Comparison of ENCODE assay signal across 32 cellular contexts in the genomic region with DNA sequence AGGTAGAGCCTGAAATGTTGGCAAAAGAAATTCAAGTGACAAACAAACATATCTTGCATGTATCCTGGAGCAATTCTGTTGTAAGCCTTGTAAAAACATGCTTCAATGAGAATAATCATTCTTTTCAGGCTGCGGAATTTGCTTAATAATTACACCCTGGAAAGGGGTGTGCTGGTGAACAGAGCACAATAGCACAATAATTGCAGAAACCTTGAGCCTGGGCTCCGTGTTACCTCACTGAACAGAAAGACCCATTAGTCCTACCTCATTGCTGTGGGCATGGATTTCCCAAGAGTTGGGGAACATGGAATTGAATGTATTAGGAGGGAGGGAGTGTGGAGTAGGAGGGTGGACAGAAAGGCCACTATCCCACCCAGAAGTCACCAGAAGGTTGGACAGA.
"Had no signal": no experiment of that assay in that cellular context is flagged by ENCODE, and none has a peak within 500 bp of the region (broad histone marks: within the 10 kb centered on the region; RNA-seq: fewer than 3 reads in every experiment).

No MANE protein-coding gene starts in this region.

- H3K9me3 Mint-ChIP-seq: activated naive CD4-positive, alpha-beta T cell treated with anti-CD3 and anti-CD28 coated beads for 36 hours; activated naive CD8-positive, alpha-beta T cell treated with anti-CD3 and anti-CD28 coated beads for 36 hours; activated T-helper 1 cell treated with anti-CD3 and anti-CD28 coated beads, Interleukin-12 subunit alpha, Interleukin-12 subunit beta, Interleukin-2, Interleukin-4 antibody, amounts not matched to agents 30 ng/mL and 10 ng/mL and 1 ng/mL, durations not matched to agents 14 hours and 24 hours and 36 hours; nephron; stimulated activated effector memory CD8-positive, alpha-beta T cell treated with anti-CD3 and anti-CD28 coated beads, Interleukin-12 subunit alpha, Interleukin-12 subunit beta, amount 100 ng/mL, for 72 hours; T-helper 2 cell treated with Interferon-gamma antibody and Interleukin-4, amounts not matched to agents 5 μg/mL and 100 μg/mL, for 36 hours had no signal

- H3K4me3 Mint-ChIP-seq: activated naive CD4-positive, alpha-beta T cell treated with anti-CD3 and anti-CD28 coated beads for 36 hours; activated naive CD8-positive, alpha-beta T cell treated with anti-CD3 and anti-CD28 coated beads for 36 hours; activated T-helper 1 cell treated with anti-CD3 and anti-CD28 coated beads, Interleukin-12 subunit alpha, Interleukin-12 subunit beta, Interleukin-2, Interleukin-4 antibody, amounts not matched to agents 30 ng/mL and 10 ng/mL and 1 ng/mL, durations not matched to agents 14 hours and 24 hours and 36 hours; nephron; T-helper 2 cell treated with Interferon-gamma antibody and Interleukin-4, amounts not matched to agents 5 μg/mL and 100 μg/mL, for 36 hours had no signal

- H3K27ac Mint-ChIP-seq: activated naive CD4-positive, alpha-beta T cell treated with anti-CD3 and anti-CD28 coated beads for 36 hours; activated naive CD8-positive, alpha-beta T cell treated with anti-CD3 and anti-CD28 coated beads for 36 hours; activated T-helper 1 cell treated with anti-CD3 and anti-CD28 coated beads, Interleukin-12 subunit alpha, Interleukin-12 subunit beta, Interleukin-2, Interleukin-4 antibody, amounts not matched to agents 30 ng/mL and 10 ng/mL and 1 ng/mL, durations not matched to agents 14 hours and 24 hours and 36 hours; T-helper 2 cell treated with Interferon-gamma antibody and Interleukin-4, amounts not matched to agents 5 μg/mL and 100 μg/mL, for 36 hours had no signal

- H3K36me3 ChIP-seq: adrenal gland, heart left ventricle, left lung, lower lobe of right lung, neutrophil, sigmoid colon, suprapubic skin, tibial artery, upper lobe of right lung had no signal

- H3K4me1 ChIP-seq: adrenal gland, foreskin keratinocyte, heart left ventricle, left lung, sigmoid colon, tibial artery, upper lobe of right lung had no signal

- DNase-seq: activated CD4-positive, alpha-beta T cell treated with anti-CD3 and anti-CD28 coated beads for 4 hours; activated CD4-positive, alpha-beta T cell treated with anti-CD3 and anti-CD28 coated beads, Interleukin-2, amount 50 U/mL, for 4 hours; activated CD4-positive, CD25-positive, alpha-beta regulatory T cell; activated CD8-positive, alpha-beta memory T cell treated with anti-CD3 and anti-CD28 coated beads, Interleukin-2, amount 50 U/mL, for 4 hours; activated effector memory CD4-positive, alpha-beta T cell treated with anti-CD3 and anti-CD28 coated beads, Interleukin-2, amount 50 U/mL, for 16 hours; activated naive CD4-positive, alpha-beta T cell treated with anti-CD3 and anti-CD28 coated beads for 36 hours; activated naive CD8-positive, alpha-beta T cell treated with anti-CD3 and anti-CD28 coated beads for 36 hours; activated T-cell treated with anti-CD3 and anti-CD28 coated beads, Interleukin-2, amount 50 U/mL, for 1 hour; adrenal gland; aorta; foreskin keratinocyte; heart left ventricle; hypothalamus; kidney glomerular epithelial cell; left lung; lower lobe of right lung; mesenchymal stem cell; retina; sigmoid colon; small intestine; stimulated activated CD4-positive, alpha-beta T cell treated with anti-CD3 and anti-CD28 coated beads, Interleukin-4, amount 100 ng/mL, for 24 hours; T-helper 1 cell; tibial artery; upper lobe of right lung had no signal

- H3K9me3 ChIP-seq: adrenal gland, heart left ventricle, left lung, lower lobe of right lung, neutrophil, sigmoid colon, suprapubic skin, tibial artery, upper lobe of right lung had no signal

- ATAC-seq: esophagus mucosa, foreskin keratinocyte, heart left ventricle, left lung, lower lobe of right lung, upper lobe of right lung had no signal

- H3K27me3 ChIP-seq: adrenal gland, foreskin keratinocyte, upper lobe of right lung had no signal

- H3K4me3 ChIP-seq: adrenal gland, heart left ventricle, left lung, lower lobe of right lung, sigmoid colon, suprapubic skin, tibial artery, upper lobe of right lung had no signal

- H3K27me3 Mint-ChIP-seq: brain had no signal

- H3K27ac ChIP-seq: adrenal gland, foreskin keratinocyte, heart left ventricle, left lung, lower lobe of right lung, neutrophil, sigmoid colon, suprapubic skin, tibial artery, upper lobe of right lung had no signal

- H3K36me3 Mint-ChIP-seq: activated naive CD8-positive, alpha-beta T cell treated with anti-CD3 and anti-CD28 coated beads for 36 hours; brain; stimulated activated effector memory CD8-positive, alpha-beta T cell treated with anti-CD3 and anti-CD28 coated beads, Interleukin-12 subunit alpha, Interleukin-12 subunit beta, amount 100 ng/mL, for 72 hours had no signal
